In the genomic region with DNA sequence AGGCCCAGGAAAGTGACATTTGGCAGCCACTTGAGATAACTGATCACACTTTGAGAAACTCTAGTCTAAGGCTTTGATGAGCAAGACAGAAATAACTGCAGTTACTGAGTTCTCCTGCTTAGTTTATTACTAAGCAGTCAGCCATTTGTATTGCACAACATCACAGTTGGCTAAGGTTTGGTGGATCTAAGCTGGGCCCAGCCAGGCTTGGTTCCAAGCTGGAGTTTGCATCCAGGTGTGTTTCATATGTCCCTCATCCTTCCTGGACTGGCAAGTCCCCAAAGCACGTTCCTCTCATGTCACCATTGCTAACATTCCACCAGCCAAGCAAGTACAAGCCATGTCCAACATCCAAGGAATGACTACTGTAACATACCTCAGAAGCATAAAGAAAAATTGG, we compare ENCODE assay signal across 11 cellular contexts.
A peak's percentile ranks its signal among the peaks of the same experiment; 100 is the strongest.
DNase-seq lines count a peak whose midpoint lies in the region; ATAC-seq and TF ChIP-seq lines count a peak whose summit lies in the region.
"Had no signal": no experiment of that assay in that cellular context is flagged by ENCODE, and none has a peak within 500 bp of the region (broad histone marks: within the 10 kb centered on the region; RNA-seq: fewer than 3 reads in every experiment).

No MANE protein-coding gene starts in this region.

- H3K9me2 ChIP-seq in HCT116 (ENCODE audit: insufficient read depth) = no peaks in the 10 kb centered on the region

- no TSS peak for BruUV-seq in HCT116 (replicated peaks; lab: Mats Ljungman, UMichigan)

- H3K9me3 ChIP-seq in HCT116 (ENCODE audit: control insufficient read depth in 1 of 2, insufficient read depth in 1 of 2, low read depth in 1 of 2, low read length in 2 of 2) (no peaks in the 10 kb centered on the region), smooth muscle cell (replicated peaks; ENCODE audit: low read depth) (no peaks in the 10 kb centered on the region), stomach (no peaks in the 10 kb centered on the region)
- H3K9me3 ChIP-seq: spleen had no signal

- H3K4me2 ChIP-seq in HCT116 (ENCODE audit: low read length) (no peak overlapping the region), smooth muscle cell (no peak overlapping the region)

- RAD21 ChIA-PET in HCT116 (lab: Charles Lee; ENCODE audit: low non-redundant PET in 1 of 2, low total read pairs in 2 of 2, uncharacterized antibody in 2 of 2, unreplicated experiment in 2 of 2) = no interaction called here

- intact Hi-C loops in HCT116 (cut with micrococcal nuclease) (no loop called here), stomach (cut with DNase I; ENCODE audit: low total_unique reads) (no loop called here)

- H3F3A ChIP-seq in smooth muscle cell (ENCODE audit: low read depth) = peaks cover 31% of the 10 kb centered on the region

- H3K36me3 ChIP-seq in HCT116 (ENCODE audit: control insufficient read depth in 1 of 2, insufficient read depth in 2 of 2, low read length in 2 of 2) (no peaks in the 10 kb centered on the region), smooth muscle cell (ENCODE audit: low read depth) (no peaks in the 10 kb centered on the region), stomach (no peaks in the 10 kb centered on the region)
- H3K36me3 ChIP-seq: spleen had no signal

- DNase-seq in HCT116 (ENCODE audit: low read depth, low spot score) (no peak), foreskin fibroblast (peak; percentile 74 to 90), smooth muscle cell (lab: John Stamatoyannopoulos, UW; ENCODE audit: unreplicated experiment) (no peak), stomach (no peak), NCI-H146 treated with DMSO at 0.1 percent for 48 hours (lab: John Stamatoyannopoulos, UW; ENCODE audit: unreplicated experiment) (no peak), NCI-H82 treated with DMSO at 0.1 percent for 48 hours (lab: John Stamatoyannopoulos, UW; ENCODE audit: unreplicated experiment) (no peak)
- DNase-seq: activated T-cell treated with anti-CD3 and anti-CD28 coated beads, Interleukin-2, amount 50 U/mL, for 24 hours; NCI-H2171; spleen had no signal

- CTCF ChIA-PET in HCT116 (lab: Charles Lee) = no interaction called here

- H2AFZ ChIP-seq in HCT116 (ENCODE audit: low read depth, low read length, poor library complexity, severe bottlenecking) (no peak overlapping the region), smooth muscle cell (ENCODE audit: low read depth) (no peak overlapping the region)

- no peak overlapping the region for H3K27ac ChIP-seq in HCT116 (ENCODE audit: low read depth, low read length)
- H3K27ac ChIP-seq in VCaP = peak overlapping the region; percentile 91
- peak overlapping the region; percentile 8 for H3K27ac ChIP-seq in smooth muscle cell (ENCODE audit: low read depth)
- H3K27ac ChIP-seq in stomach = no peak overlapping the region
- H3K27ac ChIP-seq: spleen had no signal

- POLR2A ChIA-PET in HCT116 (lab: Charles Lee) = no interaction called here

- 88% methylated on average over 1 of the region's 1 CpG for WGBS in smooth muscle cell (ENCODE audit: low lambda C conversion rate)
- WGBS in stomach, 5 donors = 53 to 79% (median 67%) methylated on average over 1 of the region's 1 CpG

- no peak for ATAC-seq in HCT116
- no peak for ATAC-seq in GM18870 (IDR thresholded peaks at IDR 0.05; ENCODE audit: unreplicated experiment)

- H4K20me1 ChIP-seq in HCT116 (ENCODE audit: insufficient read depth) (no peaks in the 10 kb centered on the region), smooth muscle cell (ENCODE audit: low read depth) (no peaks in the 10 kb centered on the region)

- H3K27me3 ChIP-seq in HCT116 (ENCODE audit: insufficient read depth, low read length) = peaks cover 18% of the 10 kb centered on the region; the same call in 1 of the 2 replicates
- H3K27me3 ChIP-seq in smooth muscle cell (ENCODE audit: low read depth) = no peaks in the 10 kb centered on the region
- no peaks in the 10 kb centered on the region for H3K27me3 ChIP-seq in stomach
- H3K27me3 ChIP-seq: spleen had no signal

- peaks cover 0 to 5% of the 10 kb centered on the region in 2 experiments; a peak in 1 of 4 replicates for H3K4me1 ChIP-seq in HCT116 (ENCODE audit: control insufficient read depth in 1 of 2, insufficient read depth in 2 of 2, low read length in 2 of 2)
- peaks cover 15% of the 10 kb centered on the region for H3K4me1 ChIP-seq in smooth muscle cell (ENCODE audit: low read depth)
- H3K4me1 ChIP-seq in stomach = peaks cover 4 to 31% (median 20%) of the 10 kb centered on the region in 4 donors

- H3K4me3 ChIP-seq in HCT116 (replicated peaks in 1 of 2; ENCODE audit: low read depth in 1 of 2, low read length in 2 of 2) = no peak overlapping the region
- no peak overlapping the region for H3K4me3 ChIP-seq in foreskin fibroblast (ENCODE audit: low read depth in 1 of 2, low read length in 2 of 2)
- no peak overlapping the region for H3K4me3 ChIP-seq in smooth muscle cell
- H3K4me3 ChIP-seq in stomach = no peak overlapping the region
- H3K4me3 ChIP-seq: spleen had no signal

- no peak for TF ChIP-seq RAD21 in HCT116 (IDR thresholded peaks at IDR 0.05; ENCODE audit: low read depth)

- TF ChIP-seq CTCF in HCT116 (IDR thresholded peaks at IDR 0.05 in 2 of 3, conservative IDR thresholded peaks at IDR 0.05 in 1 of 3; ENCODE audit: borderline replicate concordance in 1 of 3, insufficient read depth in 1 of 3, low read depth in 2 of 3, low read length in 2 of 3) (no peak), VCaP (conservative IDR thresholded peaks at IDR 0.05) (no peak), foreskin fibroblast (IDR thresholded peaks at IDR 0.05; ENCODE audit: low read depth, low read length) (no peak), smooth muscle cell (IDR thresholded peaks at IDR 0.05; ENCODE audit: borderline replicate concordance, insufficient read depth, poor library complexity, severe bottlenecking) (no peak), stomach (IDR thresholded peaks at IDR 0.05) (no peak)

- H3K9ac ChIP-seq in HCT116 (ENCODE audit: low read length) (no peak overlapping the region), smooth muscle cell (ENCODE audit: low read depth) (no peak overlapping the region)

- TF ChIP-seq POLR2A in HCT116 (IDR thresholded peaks at IDR 0.05; ENCODE audit: borderline replicate concordance, extremely low read depth, insufficient read depth, insufficient read length) (no peak), stomach (IDR thresholded peaks at IDR 0.05) (no peak)

- TF ChIP-seq EP300 in stomach (IDR thresholded peaks at IDR 0.05) = no peak

- no peaks in the 10 kb centered on the region for H3K79me2 ChIP-seq in HCT116 (ENCODE audit: insufficient read depth, low read length)
- no peaks in the 10 kb centered on the region for H3K79me2 ChIP-seq in smooth muscle cell (ENCODE audit: low read depth)

TF ChIP-seq in HCT116, 20 proteins besides CTCF, POLR2A, EP300 and RAD21:
- TF ChIP-seq CEBPB (IDR thresholded peaks at IDR 0.05; ENCODE audit: low read depth) = 0 out of 2 replicates have a peak, but pooled peaks have one; percentile 28
- TF ChIP-seq, protein P1, sequence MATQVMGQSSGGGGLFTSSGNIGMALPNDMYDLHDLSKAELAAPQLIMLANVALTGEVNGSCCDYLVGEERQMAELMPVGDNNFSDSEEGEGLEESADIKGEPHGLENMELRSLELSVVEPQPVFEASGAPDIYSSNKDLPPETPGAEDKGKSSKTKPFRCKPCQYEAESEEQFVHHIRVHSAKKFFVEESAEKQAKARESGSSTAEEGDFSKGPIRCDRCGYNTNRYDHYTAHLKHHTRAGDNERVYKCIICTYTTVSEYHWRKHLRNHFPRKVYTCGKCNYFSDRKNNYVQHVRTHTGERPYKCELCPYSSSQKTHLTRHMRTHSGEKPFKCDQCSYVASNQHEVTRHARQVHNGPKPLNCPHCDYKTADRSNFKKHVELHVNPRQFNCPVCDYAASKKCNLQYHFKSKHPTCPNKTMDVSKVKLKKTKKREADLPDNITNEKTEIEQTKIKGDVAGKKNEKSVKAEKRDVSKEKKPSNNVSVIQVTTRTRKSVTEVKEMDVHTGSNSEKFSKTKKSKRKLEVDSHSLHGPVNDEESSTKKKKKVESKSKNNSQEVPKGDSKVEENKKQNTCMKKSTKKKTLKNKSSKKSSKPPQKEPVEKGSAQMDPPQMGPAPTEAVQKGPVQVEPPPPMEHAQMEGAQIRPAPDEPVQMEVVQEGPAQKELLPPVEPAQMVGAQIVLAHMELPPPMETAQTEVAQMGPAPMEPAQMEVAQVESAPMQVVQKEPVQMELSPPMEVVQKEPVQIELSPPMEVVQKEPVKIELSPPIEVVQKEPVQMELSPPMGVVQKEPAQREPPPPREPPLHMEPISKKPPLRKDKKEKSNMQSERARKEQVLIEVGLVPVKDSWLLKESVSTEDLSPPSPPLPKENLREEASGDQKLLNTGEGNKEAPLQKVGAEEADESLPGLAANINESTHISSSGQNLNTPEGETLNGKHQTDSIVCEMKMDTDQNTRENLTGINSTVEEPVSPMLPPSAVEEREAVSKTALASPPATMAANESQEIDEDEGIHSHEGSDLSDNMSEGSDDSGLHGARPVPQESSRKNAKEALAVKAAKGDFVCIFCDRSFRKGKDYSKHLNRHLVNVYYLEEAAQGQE (IDR thresholded peaks at IDR 0.05; ENCODE audit: low read depth) = no peak

Comparison
In these comparisons a context has a peak if more than half of its experiments do, and no peak if none do; other contexts are left out.
1. DNase-seq: peak in foreskin fibroblast (2 of 2); none in HCT116 (single experiment), smooth muscle cell (single experiment), stomach (single experiment), NCI-H146 treated with DMSO at 0.1 percent for 48 hours (single experiment) and NCI-H82 treated with DMSO at 0.1 percent for 48 hours (single experiment).
2. H3K27ac ChIP-seq: peak in VCaP (single experiment) and smooth muscle cell (single experiment); none in HCT116 (single experiment) and stomach (0 of 5).